15 cellular contexts compared by ENCODE assay signal in genomic region chr7:116876664-116877442, GRCh38. TPM values are rescaled to one million over a fixed set of nuclear protein-coding genes. Genes with fewer than 3 reads are reported as not detected.
DNase-seq lines count a peak whose midpoint lies in the region; ATAC-seq and TF ChIP-seq lines count a peak whose summit lies in the region.
"Had no signal": no experiment of that assay in that cellular context is flagged by ENCODE, and none has a peak within 500 bp of the region (broad histone marks: within the 10 kb centered on the region; RNA-seq: fewer than 3 reads in every experiment).

No MANE protein-coding gene starts in this region.

- H3K4me1 Mint-ChIP-seq in chondrocyte (ENCODE audit: low read depth), result peaks cover 25% of the 10 kb centered on the region

- TF ChIP-seq CTCF in left lung (IDR thresholded peaks at IDR 0.05) (no peak), spleen (IDR thresholded peaks at IDR 0.05 in 8 of 11, conservative IDR thresholded peaks at IDR 0.05 in 3 of 11) (no peak), chondrocyte (IDR thresholded peaks at IDR 0.05) (no peak)

- H3K79me2 ChIP-seq in GM23248 (ENCODE audit: insufficient read depth), result peaks cover 100% of the 10 kb centered on the region

- ATAC-seq in left lung (peak; percentile 71), GM21528 (IDR thresholded peaks at IDR 0.05; ENCODE audit: low FRiP score, unreplicated experiment) (no peak), GM19023 (IDR thresholded peaks at IDR 0.05; ENCODE audit: unreplicated experiment) (no peak)
- ATAC-seq: stimulated activated naive CD8-positive, alpha-beta T cell treated with anti-CD3 and anti-CD28 coated beads, Interleukin-15, Interleukin-2, amounts not matched to agents 100 U/mL and 50 U/mL, for 24 hours had no signal

- no peak overlapping the region for H3K4me2 ChIP-seq in GM23248 (ENCODE audit: unreplicated experiment)

- no peaks in the 10 kb centered on the region for H3K36me3 Mint-ChIP-seq in chondrocyte (ENCODE audit: low read depth)
- H3K36me3 Mint-ChIP-seq: immature natural killer cell had no signal

- H3K36me3 ChIP-seq in left lung, result no peaks in the 10 kb centered on the region
- peaks cover 0 to 43% (median 0%) of the 10 kb centered on the region in 6 donors for H3K36me3 ChIP-seq in spleen
- no peaks in the 10 kb centered on the region for H3K36me3 ChIP-seq in GM23248 (ENCODE audit: low read depth)

- H2AFZ ChIP-seq in GM23248, result no peak overlapping the region

- peaks cover 7 to 94% of the 10 kb centered on the region in 2 donors for H3K4me1 ChIP-seq in left lung
- peaks cover 29 to 96% (median 67%) of the 10 kb centered on the region in 6 donors for H3K4me1 ChIP-seq in spleen
- H3K4me1 ChIP-seq in GM23248 (ENCODE audit: insufficient read depth), result peaks cover 16% of the 10 kb centered on the region

- H3K27ac Mint-ChIP-seq in chondrocyte (ENCODE audit: unreplicated experiment), result no peak overlapping the region
- H3K27ac Mint-ChIP-seq: immature natural killer cell had no signal

- H3K27me3 Mint-ChIP-seq in chondrocyte (ENCODE audit: low read depth), result no peaks in the 10 kb centered on the region

- intact Hi-C loops in left lung (cut with DNase I) (no loop called here), spleen (cut with DNase I; ENCODE audit: low total_unique reads) (no loop called here)

- TF ChIP-seq POLR2A in erythroblast (IDR thresholded peaks at IDR 0.05; ENCODE audit: low read length), result peak; percentile 38
- no peak for TF ChIP-seq POLR2A in spleen (IDR thresholded peaks at IDR 0.05)

- H3K9me3 Mint-ChIP-seq in chondrocyte (ENCODE audit: low read depth), result no peaks in the 10 kb centered on the region
- H3K9me3 Mint-ChIP-seq: immature natural killer cell had no signal

- in situ Hi-C loops in GM23248 (cut with MboI), result no loop called here

- peaks cover 41% of the 10 kb centered on the region for H4K20me1 ChIP-seq in GM23248 (ENCODE audit: insufficient read depth)

- peak; percentile 70 for DNase-seq in NCI-H226
- peak; percentile 94 to 98 for DNase-seq in erythroblast (lab: John Stamatoyannopoulos, UW)
- peak in 1 of 2 donors; percentile 35 for DNase-seq in left lung
- DNase-seq in spleen, result no peak
- DNase-seq in chondrocyte (ENCODE audit: low spot score), result no peak
- DNase-seq in GM23248, result no peak
- DNase-seq: activated CD4-positive, alpha-beta T cell treated with anti-CD3 and anti-CD28 coated beads for 1 hour; activated T-cell treated with anti-CD3 and anti-CD28 coated beads, Interleukin-2, amount 50 U/mL, for 48 hours; immature natural killer cell; NCI-H82; stimulated activated CD4-positive, alpha-beta T cell treated with anti-CD3 and anti-CD28 coated beads, Interleukin-2, amount 100 ng/mL, for 48 hours; stimulated activated naive CD8-positive, alpha-beta T cell treated with anti-CD3 and anti-CD28 coated beads, Interleukin-15, Interleukin-2, amounts not matched to agents 100 U/mL and 50 U/mL, for 24 hours had no signal

- H3K9me2 ChIP-seq in GM23248 (ENCODE audit: insufficient read depth), result no peaks in the 10 kb centered on the region

- H3K4me3 ChIP-seq in left lung, result no peak overlapping the region
- H3K4me3 ChIP-seq in spleen, result no peak overlapping the region
- H3K4me3 ChIP-seq in GM23248, result no peak overlapping the region
- H3K4me3 ChIP-seq: SK-N-MC had no signal

- H3K9me3 ChIP-seq in left lung, result no peaks in the 10 kb centered on the region
- no peaks in the 10 kb centered on the region for H3K9me3 ChIP-seq in spleen
- no peaks in the 10 kb centered on the region for H3K9me3 ChIP-seq in GM23248 (ENCODE audit: low read depth)

- peaks cover 4% of the 10 kb centered on the region; the same call in 1 of the 2 replicates for H3F3A ChIP-seq in GM23248 (ENCODE audit: insufficient read depth)

- 54 to 69% (median 58%) methylated on average over 8 of the region's 8 CpGs for WGBS in spleen, 5 donors
- 98 to 100% methylated on average over 8 of the region's 8 CpGs for WGBS in GM23248 (ENCODE audit: low coverage in 1 of 2, low lambda C conversion rate in 2 of 2, missing lambda C conversion rate in 2 of 2), 2 experiments

- H3K4me3 Mint-ChIP-seq in chondrocyte (ENCODE audit: unreplicated experiment), result no peak overlapping the region
- H3K4me3 Mint-ChIP-seq: immature natural killer cell had no signal

- no peak overlapping the region for H3K9ac ChIP-seq in GM23248

- H3K27ac ChIP-seq in left lung, result peak overlapping the region; percentile 24 to 40
- H3K27ac ChIP-seq in spleen, result peak overlapping the region in 7 of 8 donors; percentile 11 to 74 (median 46)
- H3K27ac ChIP-seq in GM23248, result no peak overlapping the region

- H3K27me3 ChIP-seq in left lung, result no peaks in the 10 kb centered on the region
- no peaks in the 10 kb centered on the region for H3K27me3 ChIP-seq in spleen (replicated peaks in 1 of 7)
- H3K27me3 ChIP-seq in GM23248 (replicated peaks; ENCODE audit: insufficient read depth), result no peaks in the 10 kb centered on the region

RNA-seq across cellular contexts. Expression of gene CAPZA2, which starts 14.5 kb away (rescaled TPM):
- total RNA-seq in left lung, result 100 to 1,000 TPM; 234 to 286 TPM
- total RNA-seq in spleen, result 100 to 1,000 TPM; 117 to 263 (median 186) TPM
- polyA plus RNA-seq in spleen, result 10 to 100 TPM; 27.6 to 68.1 (median 38.6) TPM
- 201 to 231 TPM (median 213 TPM) in 3 replicates for total RNA-seq in chondrocyte
- 170 and 201 TPM in 2 replicates for total RNA-seq in GM23248 (2014; rRNA removed; shearing (Covaris generic))
- 301 and 323 TPM in 2 replicates for polyA plus RNA-seq in GM23248 (2016; fragmentation: Nextera tagmentation; extraction: Ambion mirVana)

Comparison
In these comparisons a context has a peak if more than half of its experiments do, and no peak if none do; other contexts are left out.
1. DNase-seq: peak in NCI-H226 (single experiment) and erythroblast (2 of 2); none in spleen (single experiment), chondrocyte (single experiment) and GM23248 (single experiment).